ENCODE assay signal across 8 cellular contexts in genomic region chr9:4197548-4197947, GRCh38.
DNase-seq lines count a peak whose midpoint lies in the region; ATAC-seq and TF ChIP-seq lines count a peak whose summit lies in the region.

No MANE protein-coding gene starts in this region.

- CTCF ChIA-PET in activated CD4-positive, alpha-beta T cell treated with anti-CD3 and anti-CD28 coated beads for 36 hours (lab: Charles Lee), result interaction anchor here (0.6 to 1.3 kb wide), 2 partner anchors 14 to 1406 kb away, joined by 3 read pairs; no protein-coding TSS in a partner anchor

- POLR2A ChIA-PET in activated CD4-positive, alpha-beta T cell treated with anti-CD3 and anti-CD28 coated beads for 36 hours (lab: Charles Lee), result no interaction called here

- no peak overlapping the region for H3K27ac Mint-ChIP-seq in activated CD4-positive, alpha-beta T cell treated with anti-CD3 and anti-CD28 coated beads for 36 hours

- H3K27ac ChIP-seq in dorsolateral prefrontal cortex, result no peak overlapping the region

- H3K9me3 Mint-ChIP-seq in activated CD4-positive, alpha-beta T cell treated with anti-CD3 and anti-CD28 coated beads for 36 hours (ENCODE audit: low read depth), result peaks cover 39% of the 10 kb centered on the region

- no peak overlapping the region for H3K4me3 Mint-ChIP-seq in activated CD4-positive, alpha-beta T cell treated with anti-CD3 and anti-CD28 coated beads for 36 hours

- peaks cover 0 to 3% (median 0%) of the 10 kb centered on the region in 45 donors for H3K27me3 ChIP-seq in dorsolateral prefrontal cortex

- intact Hi-C loops in activated CD4-positive, alpha-beta T cell treated with anti-CD3 and anti-CD28 coated beads for 36 hours (cut with DNase I, micrococcal nuclease), result loop anchor here (1.0 to 5.0 kb wide), 2 partner anchors 465 kb away; no protein-coding TSS in a partner anchor
- intact Hi-C loops in dorsolateral prefrontal cortex (cut with DNase I) (loop anchor here in 1 of 2 donors (10.0 kb wide), 2 partner anchors 153 to 463 kb away; no protein-coding TSS in a partner anchor), sciatic nerve (cut with DNase I) (no loop called here)

- H3K36me3 Mint-ChIP-seq in activated CD4-positive, alpha-beta T cell treated with anti-CD3 and anti-CD28 coated beads for 36 hours (ENCODE audit: low read depth), result peaks cover 12% of the 10 kb centered on the region

- H3K4me3 ChIP-seq in NB4 (ENCODE audit: low read depth, low read length) (no peak overlapping the region), dorsolateral prefrontal cortex (no peak overlapping the region)

- H3K4me1 Mint-ChIP-seq in activated CD4-positive, alpha-beta T cell treated with anti-CD3 and anti-CD28 coated beads for 36 hours, result no peaks in the 10 kb centered on the region

- peak; percentile 93 for TF ChIP-seq CTCF in NB4 (IDR thresholded peaks at IDR 0.05; ENCODE audit: low read depth, low read length)
- peak in 50 of 56 donors; percentile 10 to 69 (median 50) for TF ChIP-seq CTCF in dorsolateral prefrontal cortex (IDR thresholded peaks at IDR 0.05 in 54 of 56, conservative IDR thresholded peaks at IDR 0.05 in 2 of 56; ENCODE audit: low read depth in 1 of 56, partially characterized antibody in 56 of 56)

- ATAC-seq in activated CD4-positive, alpha-beta T cell treated with anti-CD3 and anti-CD28 coated beads for 36 hours, result peak; percentile 51
- ATAC-seq in sciatic nerve (peak; percentile 26), HG02938 (IDR thresholded peaks at IDR 0.05; ENCODE audit: unreplicated experiment) (no peak), HG03095 (IDR thresholded peaks at IDR 0.05; ENCODE audit: unreplicated experiment) (no peak)

- peaks cover 6% of the 10 kb centered on the region for H3K27me3 Mint-ChIP-seq in activated CD4-positive, alpha-beta T cell treated with anti-CD3 and anti-CD28 coated beads for 36 hours

- DNase-seq in activated CD4-positive, alpha-beta T cell treated with anti-CD3 and anti-CD28 coated beads for 36 hours, result peak; percentile 36
- DNase-seq in activated CD4-positive, alpha-beta T cell treated with anti-CD3 and anti-CD28 coated beads, Interleukin-2, amount 50 U/mL, for 1 hour, result no peak
- DNase-seq in NB4 (ENCODE audit: low read depth), result peak; percentile 77
- DNase-seq in dorsolateral prefrontal cortex, result no peak
- DNase-seq in sciatic nerve (ENCODE audit: low spot score), result no peak
- no peak for DNase-seq in stimulated activated CD8-positive, alpha-beta memory T cell treated with anti-CD3 and anti-CD28 coated beads, Interleukin-4, amount 100 ng/mL, for 48 hours

- no peak for TF ChIP-seq POLR2A in NB4 (IDR thresholded peaks at IDR 0.05; ENCODE audit: extremely low read depth, insufficient read length)

Comparison
In these comparisons a context has a peak if more than half of its experiments do, and no peak if none do; other contexts are left out.
1. DNase-seq: peak in activated CD4-positive, alpha-beta T cell treated with anti-CD3 and anti-CD28 coated beads for 36 hours (single experiment) and NB4 (single experiment); none in activated CD4-positive, alpha-beta T cell treated with anti-CD3 and anti-CD28 coated beads, Interleukin-2, amount 50 U/mL, for 1 hour (single experiment), dorsolateral prefrontal cortex (0 of 10), sciatic nerve (single experiment) and stimulated activated CD8-positive, alpha-beta memory T cell treated with anti-CD3 and anti-CD28 coated beads, Interleukin-4, amount 100 ng/mL, for 48 hours (single experiment).
2. ATAC-seq: peak in activated CD4-positive, alpha-beta T cell treated with anti-CD3 and anti-CD28 coated beads for 36 hours (single experiment) and sciatic nerve (single experiment); none in HG02938 (single experiment) and HG03095 (single experiment).